In the genomic region with DNA sequence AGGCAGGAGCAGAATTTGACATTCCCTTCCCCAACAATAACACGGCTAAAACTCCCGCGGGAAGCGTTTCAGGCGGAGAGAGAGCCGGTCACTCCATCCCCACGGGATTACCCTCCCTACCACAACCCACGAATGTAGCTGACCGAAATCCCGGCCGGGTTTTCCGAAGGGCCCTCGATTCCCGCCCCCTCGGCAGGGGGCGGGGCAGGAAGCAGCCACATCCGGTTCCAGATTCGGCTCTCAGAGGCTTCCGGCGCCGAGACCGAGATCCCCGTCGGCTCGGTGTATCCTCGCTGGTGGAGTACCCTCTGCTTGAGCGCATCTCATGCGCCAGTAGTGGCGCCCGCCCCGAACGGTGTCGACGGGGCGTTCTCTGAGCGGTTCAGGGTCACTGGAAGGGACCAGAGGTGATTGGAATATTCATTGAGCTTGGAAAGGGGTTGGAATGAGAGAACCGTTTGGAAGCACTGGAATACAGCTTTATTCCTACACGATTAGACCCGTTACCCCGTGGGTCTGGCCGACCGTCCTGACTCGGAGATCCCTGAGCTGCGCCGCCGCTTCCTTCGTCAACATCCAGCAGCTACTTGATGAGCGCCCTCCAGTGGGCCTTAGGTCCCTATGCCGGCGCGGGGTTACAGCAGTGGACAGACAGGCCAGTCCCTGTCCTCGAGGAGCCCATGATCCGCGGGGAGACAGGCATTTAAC, we compare ENCODE assay signal across 1 cellular context.
TF ChIP-seq lines count a peak whose summit lies in the region.

No MANE protein-coding gene starts in this region.

TF ChIP-seq in HEK293, 187 proteins besides CTCF, POLR2A, EP300 and RAD21 (continued from another document and continues in another):
- TF ChIP-seq, protein P1, sequence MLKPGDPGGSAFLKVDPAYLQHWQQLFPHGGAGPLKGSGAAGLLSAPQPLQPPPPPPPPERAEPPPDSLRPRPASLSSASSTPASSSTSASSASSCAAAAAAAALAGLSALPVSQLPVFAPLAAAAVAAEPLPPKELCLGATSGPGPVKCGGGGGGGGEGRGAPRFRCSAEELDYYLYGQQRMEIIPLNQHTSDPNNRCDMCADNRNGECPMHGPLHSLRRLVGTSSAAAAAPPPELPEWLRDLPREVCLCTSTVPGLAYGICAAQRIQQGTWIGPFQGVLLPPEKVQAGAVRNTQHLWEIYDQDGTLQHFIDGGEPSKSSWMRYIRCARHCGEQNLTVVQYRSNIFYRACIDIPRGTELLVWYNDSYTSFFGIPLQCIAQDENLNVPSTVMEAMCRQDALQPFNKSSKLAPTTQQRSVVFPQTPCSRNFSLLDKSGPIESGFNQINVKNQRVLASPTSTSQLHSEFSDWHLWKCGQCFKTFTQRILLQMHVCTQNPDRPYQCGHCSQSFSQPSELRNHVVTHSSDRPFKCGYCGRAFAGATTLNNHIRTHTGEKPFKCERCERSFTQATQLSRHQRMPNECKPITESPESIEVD (tag by site-specific recombination; IDR thresholded peaks at IDR 0.05): no peak
- TF ChIP-seq ZNF404 (tag by site-specific recombination; IDR thresholded peaks at IDR 0.05) (no peak), ZNF19 (tag by site-specific recombination; IDR thresholded peaks at IDR 0.05; ENCODE audit: low read depth) (no peak), MEIS1 (CRISPR knock-in tag; IDR thresholded peaks at IDR 0.05; ENCODE audit: borderline replicate concordance) (no peak), ZNF777 (tag by site-specific recombination; IDR thresholded peaks at IDR 0.05; ENCODE audit: borderline replicate concordance) (peak; percentile 84), PRDM1 (tag by site-specific recombination; IDR thresholded peaks at IDR 0.05) (no peak), YY1 (tag by site-specific recombination; IDR thresholded peaks at IDR 0.05) (no peak), ZNF843 (tag by site-specific recombination; IDR thresholded peaks at IDR 0.05) (0 out of 2 replicates have a peak, but pooled peaks have one; percentile 36), EGR2 (tag by site-specific recombination; IDR thresholded peaks at IDR 0.05; ENCODE audit: low read depth) (peak; percentile 59), ZNF292 (tag by site-specific recombination; IDR thresholded peaks at IDR 0.05; ENCODE audit: borderline replicate concordance, low read depth) (no peak), SCRT1 (tag by site-specific recombination; IDR thresholded peaks at IDR 0.05; ENCODE audit: borderline replicate concordance) (no peak), GLI4 (tag by site-specific recombination; IDR thresholded peaks at IDR 0.05) (no peak), ZNF544 (tag by site-specific recombination; IDR thresholded peaks at IDR 0.05) (no peak), BCL11A (tag by site-specific recombination; IDR thresholded peaks at IDR 0.05; ENCODE audit: low read depth) (peak; percentile 91), KLF1 (tag by site-specific recombination; IDR thresholded peaks at IDR 0.05) (no peak), ZNF426 (tag by site-specific recombination; IDR thresholded peaks at IDR 0.05) (no peak), ZNF747 (tag by site-specific recombination; IDR thresholded peaks at IDR 0.05) (no peak), HOXD13 (CRISPR knock-in tag; IDR thresholded peaks at IDR 0.05; ENCODE audit: borderline replicate concordance) (no peak), IKZF3 (tag by site-specific recombination; IDR thresholded peaks at IDR 0.05) (peak; percentile 82), ZNF785 (tag by site-specific recombination; IDR thresholded peaks at IDR 0.05) (no peak), ZNF184 (tag by site-specific recombination; IDR thresholded peaks at IDR 0.05) (0 out of 2 replicates have a peak, but pooled peaks have one; percentile 7), ZNF548 (tag by site-specific recombination; IDR thresholded peaks at IDR 0.05) (no peak), ZNF501 (tag by site-specific recombination; IDR thresholded peaks at IDR 0.05) (peak; percentile 80), ZNF23 (tag by site-specific recombination; IDR thresholded peaks at IDR 0.05; ENCODE audit: borderline replicate concordance) (no peak)
- TF ChIP-seq, protein P2, sequence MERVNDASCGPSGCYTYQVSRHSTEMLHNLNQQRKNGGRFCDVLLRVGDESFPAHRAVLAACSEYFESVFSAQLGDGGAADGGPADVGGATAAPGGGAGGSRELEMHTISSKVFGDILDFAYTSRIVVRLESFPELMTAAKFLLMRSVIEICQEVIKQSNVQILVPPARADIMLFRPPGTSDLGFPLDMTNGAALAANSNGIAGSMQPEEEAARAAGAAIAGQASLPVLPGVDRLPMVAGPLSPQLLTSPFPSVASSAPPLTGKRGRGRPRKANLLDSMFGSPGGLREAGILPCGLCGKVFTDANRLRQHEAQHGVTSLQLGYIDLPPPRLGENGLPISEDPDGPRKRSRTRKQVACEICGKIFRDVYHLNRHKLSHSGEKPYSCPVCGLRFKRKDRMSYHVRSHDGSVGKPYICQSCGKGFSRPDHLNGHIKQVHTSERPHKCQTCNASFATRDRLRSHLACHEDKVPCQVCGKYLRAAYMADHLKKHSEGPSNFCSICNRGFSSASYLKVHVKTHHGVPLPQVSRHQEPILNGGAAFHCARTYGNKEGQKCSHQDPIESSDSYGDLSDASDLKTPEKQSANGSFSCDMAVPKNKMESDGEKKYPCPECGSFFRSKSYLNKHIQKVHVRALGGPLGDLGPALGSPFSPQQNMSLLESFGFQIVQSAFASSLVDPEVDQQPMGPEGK (tag by site-specific recombination; IDR thresholded peaks at IDR 0.05): no peak; the same call in 1 of the 2 replicates
- TF ChIP-seq, protein P3, sequence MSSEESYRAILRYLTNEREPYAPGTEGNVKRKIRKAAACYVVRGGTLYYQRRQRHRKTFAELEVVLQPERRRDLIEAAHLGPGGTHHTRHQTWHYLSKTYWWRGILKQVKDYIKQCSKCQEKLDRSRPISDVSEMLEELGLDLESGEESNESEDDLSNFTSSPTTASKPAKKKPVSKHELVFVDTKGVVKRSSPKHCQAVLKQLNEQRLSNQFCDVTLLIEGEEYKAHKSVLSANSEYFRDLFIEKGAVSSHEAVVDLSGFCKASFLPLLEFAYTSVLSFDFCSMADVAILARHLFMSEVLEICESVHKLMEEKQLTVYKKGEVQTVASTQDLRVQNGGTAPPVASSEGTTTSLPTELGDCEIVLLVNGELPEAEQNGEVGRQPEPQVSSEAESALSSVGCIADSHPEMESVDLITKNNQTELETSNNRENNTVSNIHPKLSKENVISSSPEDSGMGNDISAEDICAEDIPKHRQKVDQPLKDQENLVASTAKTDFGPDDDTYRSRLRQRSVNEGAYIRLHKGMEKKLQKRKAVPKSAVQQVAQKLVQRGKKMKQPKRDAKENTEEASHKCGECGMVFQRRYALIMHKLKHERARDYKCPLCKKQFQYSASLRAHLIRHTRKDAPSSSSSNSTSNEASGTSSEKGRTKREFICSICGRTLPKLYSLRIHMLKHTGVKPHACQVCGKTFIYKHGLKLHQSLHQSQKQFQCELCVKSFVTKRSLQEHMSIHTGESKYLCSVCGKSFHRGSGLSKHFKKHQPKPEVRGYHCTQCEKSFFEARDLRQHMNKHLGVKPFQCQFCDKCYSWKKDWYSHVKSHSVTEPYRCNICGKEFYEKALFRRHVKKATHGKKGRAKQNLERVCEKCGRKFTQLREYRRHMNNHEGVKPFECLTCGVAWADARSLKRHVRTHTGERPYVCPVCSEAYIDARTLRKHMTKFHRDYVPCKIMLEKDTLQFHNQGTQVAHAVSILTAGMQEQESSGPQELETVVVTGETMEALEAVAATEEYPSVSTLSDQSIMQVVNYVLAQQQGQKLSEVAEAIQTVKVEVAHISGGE (tag by site-specific recombination; conservative IDR thresholded peaks at IDR 0.05; ENCODE audit: low read depth): peak; percentile 86
- TF ChIP-seq, protein P4, sequence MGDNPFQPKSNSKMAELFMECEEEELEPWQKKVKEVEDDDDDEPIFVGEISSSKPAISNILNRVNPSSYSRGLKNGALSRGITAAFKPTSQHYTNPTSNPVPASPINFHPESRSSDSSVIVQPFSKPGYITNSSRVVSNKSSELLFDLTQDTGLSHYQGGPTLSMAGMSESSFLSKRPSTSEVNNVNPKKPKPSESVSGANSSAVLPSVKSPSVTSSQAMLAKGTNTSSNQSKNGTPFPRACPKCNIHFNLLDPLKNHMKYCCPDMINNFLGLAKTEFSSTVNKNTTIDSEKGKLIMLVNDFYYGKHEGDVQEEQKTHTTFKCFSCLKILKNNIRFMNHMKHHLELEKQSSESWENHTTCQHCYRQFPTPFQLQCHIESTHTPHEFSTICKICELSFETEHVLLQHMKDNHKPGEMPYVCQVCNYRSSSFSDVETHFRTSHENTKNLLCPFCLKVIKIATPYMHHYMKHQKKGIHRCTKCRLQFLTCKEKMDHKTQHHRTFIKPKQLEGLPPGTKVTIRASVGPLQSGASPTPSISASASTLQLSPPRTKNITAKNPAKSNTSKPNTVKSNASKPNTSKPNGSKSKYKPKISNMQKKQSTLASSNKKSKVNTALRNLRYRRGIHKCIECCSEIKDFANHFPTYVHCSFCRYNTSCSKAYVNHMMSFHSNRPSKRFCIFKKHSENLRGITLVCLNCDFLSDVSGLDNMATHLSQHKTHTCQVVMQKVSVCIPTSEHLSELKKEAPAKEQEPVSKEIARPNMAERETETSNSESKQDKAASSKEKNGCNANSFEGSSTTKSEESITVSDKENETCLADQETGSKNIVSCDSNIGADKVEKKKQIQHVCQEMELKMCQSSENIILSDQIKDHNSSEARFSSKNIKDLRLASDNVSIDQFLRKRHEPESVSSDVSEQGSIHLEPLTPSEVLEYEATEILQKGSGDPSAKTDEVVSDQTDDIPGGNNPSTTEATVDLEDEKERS (tag by site-specific recombination; IDR thresholded peaks at IDR 0.05): no peak
- TF ChIP-seq, protein P5, sequence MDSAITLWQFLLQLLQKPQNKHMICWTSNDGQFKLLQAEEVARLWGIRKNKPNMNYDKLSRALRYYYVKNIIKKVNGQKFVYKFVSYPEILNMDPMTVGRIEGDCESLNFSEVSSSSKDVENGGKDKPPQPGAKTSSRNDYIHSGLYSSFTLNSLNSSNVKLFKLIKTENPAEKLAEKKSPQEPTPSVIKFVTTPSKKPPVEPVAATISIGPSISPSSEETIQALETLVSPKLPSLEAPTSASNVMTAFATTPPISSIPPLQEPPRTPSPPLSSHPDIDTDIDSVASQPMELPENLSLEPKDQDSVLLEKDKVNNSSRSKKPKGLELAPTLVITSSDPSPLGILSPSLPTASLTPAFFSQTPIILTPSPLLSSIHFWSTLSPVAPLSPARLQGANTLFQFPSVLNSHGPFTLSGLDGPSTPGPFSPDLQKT (IDR thresholded peaks at IDR 0.05; ENCODE audit: borderline replicate concordance, low read depth, low read length): peak; percentile 94
- TF ChIP-seq, protein P6, sequence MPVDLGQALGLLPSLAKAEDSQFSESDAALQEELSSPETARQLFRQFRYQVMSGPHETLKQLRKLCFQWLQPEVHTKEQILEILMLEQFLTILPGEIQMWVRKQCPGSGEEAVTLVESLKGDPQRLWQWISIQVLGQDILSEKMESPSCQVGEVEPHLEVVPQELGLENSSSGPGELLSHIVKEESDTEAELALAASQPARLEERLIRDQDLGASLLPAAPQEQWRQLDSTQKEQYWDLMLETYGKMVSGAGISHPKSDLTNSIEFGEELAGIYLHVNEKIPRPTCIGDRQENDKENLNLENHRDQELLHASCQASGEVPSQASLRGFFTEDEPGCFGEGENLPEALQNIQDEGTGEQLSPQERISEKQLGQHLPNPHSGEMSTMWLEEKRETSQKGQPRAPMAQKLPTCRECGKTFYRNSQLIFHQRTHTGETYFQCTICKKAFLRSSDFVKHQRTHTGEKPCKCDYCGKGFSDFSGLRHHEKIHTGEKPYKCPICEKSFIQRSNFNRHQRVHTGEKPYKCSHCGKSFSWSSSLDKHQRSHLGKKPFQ (tag by site-specific recombination; IDR thresholded peaks at IDR 0.05): no peak
- TF ChIP-seq, protein P7, sequence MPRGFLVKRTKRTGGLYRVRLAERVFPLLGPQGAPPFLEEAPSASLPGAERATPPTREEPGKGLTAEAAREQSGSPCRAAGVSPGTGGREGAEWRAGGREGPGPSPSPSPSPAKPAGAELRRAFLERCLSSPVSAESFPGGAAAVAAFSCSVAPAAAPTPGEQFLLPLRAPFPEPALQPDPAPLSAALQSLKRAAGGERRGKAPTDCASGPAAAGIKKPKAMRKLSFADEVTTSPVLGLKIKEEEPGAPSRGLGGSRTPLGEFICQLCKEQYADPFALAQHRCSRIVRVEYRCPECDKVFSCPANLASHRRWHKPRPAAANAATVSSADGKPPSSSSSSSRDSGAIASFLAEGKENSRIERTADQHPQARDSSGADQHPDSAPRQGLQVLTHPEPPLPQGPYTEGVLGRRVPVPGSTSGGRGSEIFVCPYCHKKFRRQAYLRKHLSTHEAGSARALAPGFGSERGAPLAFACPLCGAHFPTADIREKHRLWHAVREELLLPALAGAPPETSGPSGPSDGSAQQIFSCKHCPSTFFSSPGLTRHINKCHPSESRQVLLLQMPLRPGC (tag by site-specific recombination; IDR thresholded peaks at IDR 0.05): peak; percentile 39; the same call in 1 of the 2 replicates
- TF ChIP-seq, protein P8, sequence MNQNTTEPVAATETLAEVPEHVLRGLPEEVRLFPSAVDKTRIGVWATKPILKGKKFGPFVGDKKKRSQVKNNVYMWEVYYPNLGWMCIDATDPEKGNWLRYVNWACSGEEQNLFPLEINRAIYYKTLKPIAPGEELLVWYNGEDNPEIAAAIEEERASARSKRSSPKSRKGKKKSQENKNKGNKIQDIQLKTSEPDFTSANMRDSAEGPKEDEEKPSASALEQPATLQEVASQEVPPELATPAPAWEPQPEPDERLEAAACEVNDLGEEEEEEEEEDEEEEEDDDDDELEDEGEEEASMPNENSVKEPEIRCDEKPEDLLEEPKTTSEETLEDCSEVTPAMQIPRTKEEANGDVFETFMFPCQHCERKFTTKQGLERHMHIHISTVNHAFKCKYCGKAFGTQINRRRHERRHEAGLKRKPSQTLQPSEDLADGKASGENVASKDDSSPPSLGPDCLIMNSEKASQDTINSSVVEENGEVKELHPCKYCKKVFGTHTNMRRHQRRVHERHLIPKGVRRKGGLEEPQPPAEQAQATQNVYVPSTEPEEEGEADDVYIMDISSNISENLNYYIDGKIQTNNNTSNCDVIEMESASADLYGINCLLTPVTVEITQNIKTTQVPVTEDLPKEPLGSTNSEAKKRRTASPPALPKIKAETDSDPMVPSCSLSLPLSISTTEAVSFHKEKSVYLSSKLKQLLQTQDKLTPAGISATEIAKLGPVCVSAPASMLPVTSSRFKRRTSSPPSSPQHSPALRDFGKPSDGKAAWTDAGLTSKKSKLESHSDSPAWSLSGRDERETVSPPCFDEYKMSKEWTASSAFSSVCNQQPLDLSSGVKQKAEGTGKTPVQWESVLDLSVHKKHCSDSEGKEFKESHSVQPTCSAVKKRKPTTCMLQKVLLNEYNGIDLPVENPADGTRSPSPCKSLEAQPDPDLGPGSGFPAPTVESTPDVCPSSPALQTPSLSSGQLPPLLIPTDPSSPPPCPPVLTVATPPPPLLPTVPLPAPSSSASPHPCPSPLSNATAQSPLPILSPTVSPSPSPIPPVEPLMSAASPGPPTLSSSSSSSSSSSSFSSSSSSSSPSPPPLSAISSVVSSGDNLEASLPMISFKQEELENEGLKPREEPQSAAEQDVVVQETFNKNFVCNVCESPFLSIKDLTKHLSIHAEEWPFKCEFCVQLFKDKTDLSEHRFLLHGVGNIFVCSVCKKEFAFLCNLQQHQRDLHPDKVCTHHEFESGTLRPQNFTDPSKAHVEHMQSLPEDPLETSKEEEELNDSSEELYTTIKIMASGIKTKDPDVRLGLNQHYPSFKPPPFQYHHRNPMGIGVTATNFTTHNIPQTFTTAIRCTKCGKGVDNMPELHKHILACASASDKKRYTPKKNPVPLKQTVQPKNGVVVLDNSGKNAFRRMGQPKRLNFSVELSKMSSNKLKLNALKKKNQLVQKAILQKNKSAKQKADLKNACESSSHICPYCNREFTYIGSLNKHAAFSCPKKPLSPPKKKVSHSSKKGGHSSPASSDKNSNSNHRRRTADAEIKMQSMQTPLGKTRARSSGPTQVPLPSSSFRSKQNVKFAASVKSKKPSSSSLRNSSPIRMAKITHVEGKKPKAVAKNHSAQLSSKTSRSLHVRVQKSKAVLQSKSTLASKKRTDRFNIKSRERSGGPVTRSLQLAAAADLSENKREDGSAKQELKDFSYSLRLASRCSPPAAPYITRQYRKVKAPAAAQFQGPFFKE (tag by site-specific recombination; IDR thresholded peaks at IDR 0.05; ENCODE audit: borderline replicate concordance): no peak
